ENCODE assay signal across 14 cellular contexts in genomic region chr11:130485983-130486970, GRCh38. TPM values are rescaled to one million over a fixed set of nuclear protein-coding genes. Genes with fewer than 3 reads are reported as not detected.
"Had no signal": no experiment of that assay in that cellular context is flagged by ENCODE, and none has a peak within 500 bp of the region (broad histone marks: within the 10 kb centered on the region; RNA-seq: fewer than 3 reads in every experiment).

No MANE protein-coding gene starts in this region.

- H2AFZ ChIP-seq: parathyroid adenoma had no signal

- H3K9ac ChIP-seq: parathyroid adenoma had no signal

- H3K27me3 ChIP-seq: esophagus squamous epithelium had no signal

- H3K9me3 ChIP-seq: esophagus squamous epithelium had no signal

- ATAC-seq: activated T-cell treated with anti-CD3 and anti-CD28 coated beads, Interleukin-2, amount 50 U/mL, for 72 hours; stimulated activated memory B cell treated with anti-CD40 and anti-IgM and Interleukin-4, amounts not matched to agents 10 μg/mL and 1 μg/mL and 100 μg/mL, for 72 hours had no signal

- DNase-seq: activated CD4-positive, alpha-beta memory T cell treated with anti-CD3 and anti-CD28 coated beads, Interleukin-2, amount 10 ng/mL, durations not matched to agents 7 days and 5 days; activated CD4-positive, alpha-beta T cell treated with anti-CD3 and anti-CD28 coated beads for 1 hour; activated CD8-positive, alpha-beta memory T cell treated with anti-CD3 and anti-CD28 coated beads, Interleukin-2, amount 50 U/mL, for 4 hours; activated naive CD8-positive, alpha-beta T cell treated with anti-CD3 and anti-CD28 coated beads, Interleukin-2, amount 10 ng/mL, durations not matched to agents 7 days and 5 days; activated T-cell treated with anti-CD3 and anti-CD28 coated beads, Interleukin-2, amount 50 U/mL, for 72 hours; aorta; esophagus squamous epithelium; foreskin fibroblast; glutamatergic neuron; mesendoderm had no signal

- H3K36me3 ChIP-seq: esophagus squamous epithelium had no signal

- H3K27ac ChIP-seq: esophagus squamous epithelium, parathyroid adenoma had no signal

- H3K4me3 ChIP-seq: esophagus squamous epithelium had no signal

- H3K4me1 ChIP-seq: esophagus squamous epithelium, parathyroid adenoma had no signal

RNA-seq across cellular contexts. Expression of gene ADAMTS15, which starts 37.8 kb away (rescaled TPM):
- total RNA-seq: activated CD4-positive, alpha-beta memory T cell treated with anti-CD3 and anti-CD28 coated beads, Interleukin-2, amount 10 ng/mL, durations not matched to agents 7 days and 5 days had no signal

RNA-seq across cellular contexts. Expression of gene ADAMTS8, which starts 57.9 kb away (rescaled TPM):
- total RNA-seq: activated CD4-positive, alpha-beta memory T cell treated with anti-CD3 and anti-CD28 coated beads, Interleukin-2, amount 10 ng/mL, durations not matched to agents 7 days and 5 days; activated naive CD8-positive, alpha-beta T cell treated with anti-CD3 and anti-CD28 coated beads, Interleukin-2, amount 10 ng/mL, durations not matched to agents 7 days and 5 days; activated T-cell treated with anti-CD3 and anti-CD28 coated beads, Interleukin-2, amount 50 U/mL, for 72 hours; bronchial epithelial cell; T-helper 2 cell treated with Interferon-gamma antibody and Interleukin-4, amounts not matched to agents 100 ng/mL and 5 ng/mL, for 36 hours had no signal
